ENCODE assay signal across 8 cellular contexts in genomic region chr11:47425611-47426010, GRCh38. TPM values are rescaled to one million over a fixed set of nuclear protein-coding genes. Genes with fewer than 3 reads are reported as not detected.
DNase-seq lines count a peak whose midpoint lies in the region; ATAC-seq and TF ChIP-seq lines count a peak whose summit lies in the region.

No MANE protein-coding gene starts in this region.

- H3K4me2 ChIP-seq in trophoblast cell (ENCODE audit: low read length) = peak overlapping the region; percentile 79

- H2BK5ac ChIP-seq in trophoblast cell (ENCODE audit: low read depth, low read length, poor library complexity) = no peak overlapping the region

- WGBS in esophagus muscularis mucosa = 2% methylated on average over 14 of the region's 14 CpGs
- WGBS in trophoblast cell (ENCODE audit: extremely low coverage, insufficient coverage, insufficient read length) = no CpG with 5 or more reads among the region's 14 CpGs

- H3K23ac ChIP-seq in trophoblast cell (ENCODE audit: low read length) = no peak overlapping the region

- H2AK5ac ChIP-seq in trophoblast cell (ENCODE audit: low read length) = peak overlapping the region; percentile 92

- H3K9ac ChIP-seq in ES-I3 (ENCODE audit: low read depth, low read length) = peak overlapping the region; percentile 94
- H3K9ac ChIP-seq in trophoblast cell (ENCODE audit: low read length) = peak overlapping the region; percentile 99

- TF ChIP-seq EP300 in esophagus muscularis mucosa (IDR thresholded peaks at IDR 0.05) = no peak

- no peak for TF ChIP-seq CTCF in esophagus muscularis mucosa (IDR thresholded peaks at IDR 0.05)

- H2BK120ac ChIP-seq in trophoblast cell (ENCODE audit: insufficient read depth, low read length, poor library complexity) = no peak overlapping the region

- peak overlapping the region; percentile 98 for H4K8ac ChIP-seq in trophoblast cell (ENCODE audit: low read depth, low read length)

- H2BK12ac ChIP-seq in trophoblast cell (ENCODE audit: low read length) = no peak overlapping the region

- TF ChIP-seq POLR2A in esophagus muscularis mucosa (IDR thresholded peaks at IDR 0.05; ENCODE audit: low read depth) = no peak

- peak overlapping the region; percentile 96 for H3K27ac ChIP-seq in SJCRH30
- peak overlapping the region; percentile 87 to 93 (median 92) for H3K27ac ChIP-seq in esophagus muscularis mucosa (replicated peaks in 1 of 4)
- H3K27ac ChIP-seq in trophoblast cell (ENCODE audit: low read depth, low read length) = no peak overlapping the region

- peaks cover 8% of the 10 kb centered on the region for H3K79me2 ChIP-seq in trophoblast cell (ENCODE audit: control insufficient read depth, insufficient read depth, low read length, poor library complexity)

- peaks cover 4% of the 10 kb centered on the region for H3K79me1 ChIP-seq in trophoblast cell (ENCODE audit: low read length)

- peak overlapping the region; percentile 92 for H2AFZ ChIP-seq in trophoblast cell (ENCODE audit: insufficient read depth, low read length, poor library complexity)

- 0 out of 2 replicates have a peak, but pooled peaks cover 7% of the 10 kb centered on the region for H3K4me1 ChIP-seq in ES-I3 (ENCODE audit: insufficient read depth, low read length)
- H3K4me1 ChIP-seq in SJCRH30 = peaks cover 6% of the 10 kb centered on the region
- peaks cover 16 to 31% (median 24%) of the 10 kb centered on the region in 4 donors for H3K4me1 ChIP-seq in esophagus muscularis mucosa
- peaks cover 0 to 5% of the 10 kb centered on the region in 2 experiments for H3K4me1 ChIP-seq in trophoblast cell (ENCODE audit: control insufficient read depth in 1 of 2, insufficient read depth in 2 of 2, low read length in 2 of 2)

- intact Hi-C loops in esophagus muscularis mucosa (cut with DNase I) = no loop called here

- peak overlapping the region; percentile 94 for H3K4ac ChIP-seq in trophoblast cell (ENCODE audit: low read depth, low read length)

- H3K4me3 ChIP-seq in SJCRH30 = peak overlapping the region; percentile 90
- H3K4me3 ChIP-seq in esophagus muscularis mucosa = peak overlapping the region; percentile 85 to 95 (median 91)
- peak overlapping the region; percentile 97 for H3K4me3 ChIP-seq in trophoblast cell (ENCODE audit: low read depth, low read length)

- H3K14ac ChIP-seq in trophoblast cell (ENCODE audit: low read length) = peak overlapping the region; percentile 85

- H3K9me3 ChIP-seq in ES-I3 (ENCODE audit: control insufficient read depth, insufficient read depth, low read length) (no peaks in the 10 kb centered on the region), SJCRH30 (replicated peaks) (no peaks in the 10 kb centered on the region), esophagus muscularis mucosa (no peaks in the 10 kb centered on the region), trophoblast cell (ENCODE audit: insufficient read depth, low read depth, low read length) (no peaks in the 10 kb centered on the region)

- DNase-seq in SJCRH30 (no peak), esophagus muscularis mucosa (ENCODE audit: extremely low spot score) (no peak), trophoblast cell (no peak), NCI-H1105 (lab: John Stamatoyannopoulos, UW) (no peak), D341Med (ENCODE audit: low spot score) (no peak)

- H3K27me3 ChIP-seq in SJCRH30 (no peaks in the 10 kb centered on the region), esophagus muscularis mucosa (no peaks in the 10 kb centered on the region), trophoblast cell (ENCODE audit: insufficient read depth, low read length) (no peaks in the 10 kb centered on the region)

- H4K91ac ChIP-seq in trophoblast cell (ENCODE audit: low read depth, low read length) = peak overlapping the region; percentile 93

- H3K36me3 ChIP-seq in ES-I3 (ENCODE audit: insufficient read depth, low read length) (peaks cover 20% of the 10 kb centered on the region), SJCRH30 (peaks cover 33% of the 10 kb centered on the region), esophagus muscularis mucosa (peaks cover 42 to 45% (median 44%) of the 10 kb centered on the region in 4 donors), trophoblast cell (ENCODE audit: control insufficient read depth in 1 of 2, insufficient read depth in 2 of 2, low read length in 2 of 2) (peaks cover 35 to 40% of the 10 kb centered on the region in 2 experiments)

- ATAC-seq in GM21723 (IDR thresholded peaks at IDR 0.05; ENCODE audit: unreplicated experiment) = no peak
- no peak for ATAC-seq in HG02870 (IDR thresholded peaks at IDR 0.05; ENCODE audit: unreplicated experiment)

- peak overlapping the region; percentile 87 for H3K18ac ChIP-seq in trophoblast cell (ENCODE audit: low read length)

- H4K12ac ChIP-seq in trophoblast cell (ENCODE audit: low read depth, low read length) = peak overlapping the region; percentile 95

RNA-seq across cellular contexts. Expression of gene PSMC3, which starts 0.6 kb away (rescaled TPM):
- 236 and 258 TPM in 2 replicates for total RNA-seq in SJCRH30 (2014; rRNA removed; shearing (Covaris generic))
- 100 to 1,000 TPM; 163 to 197 (median 182) TPM for total RNA-seq in esophagus muscularis mucosa
- polyA plus RNA-seq in trophoblast cell (2013) = 124 and 126 TPM in 2 replicates

RNA-seq across cellular contexts. Expression of gene SLC39A13, which starts 17.2 kb away (rescaled TPM):
- total RNA-seq in SJCRH30 (2014; rRNA removed; shearing (Covaris generic)) = 17.3 and 24.4 TPM in 2 replicates
- total RNA-seq in esophagus muscularis mucosa = 100 to 1,000 TPM in 2 of 4 donors, 10 to 100 TPM in 2; 91.9 to 251 (median 129) TPM
- 27.5 and 28.6 TPM in 2 replicates for polyA plus RNA-seq in trophoblast cell (2013)

RNA-seq across cellular contexts. Expression of gene RAPSN, which starts 23.3 kb away (rescaled TPM):
- total RNA-seq in SJCRH30 (2014; rRNA removed; shearing (Covaris generic)) = 91.3 and 93.5 TPM in 2 replicates
- total RNA-seq in esophagus muscularis mucosa = 1 to 10 TPM in 1 of 4 donors, under 1 TPM in 3; 0.42 to 1.4 (median 0.70) TPM
- polyA plus RNA-seq in trophoblast cell (2013) = 0.15 and 0.40 TPM in 2 replicates

RNA-seq across cellular contexts. Expression of gene SPI1, which starts 47.3 kb away (rescaled TPM):
- total RNA-seq in SJCRH30 (2014; rRNA removed; shearing (Covaris generic)) = not detected in 2 replicates
- 10 to 100 TPM; 17.6 to 34.6 (median 20.5) TPM for total RNA-seq in esophagus muscularis mucosa
- 0.08 TPM in 2 replicates for polyA plus RNA-seq in trophoblast cell (2013)

Comparison
In these comparisons a context has a peak if more than half of its experiments do, and no peak if none do; other contexts are left out.
1. RNA of gene RAPSN, which starts 23.3 kb away (total RNA-seq): 91.3 to 93.5 TPM in SJCRH30; 0.42 to 1.4 TPM in esophagus muscularis mucosa; every median in the first group is over 10 times any median in the second.
2. Peak in every context shown above with its lines, with median percentiles within 50 percentile points of each other: H3K4me3 ChIP-seq.